18 cellular contexts compared by ENCODE assay signal in genomic region chr5:120372899-120373298, GRCh38.
"Had no signal": no experiment of that assay in that cellular context is flagged by ENCODE, and none has a peak within 500 bp of the region (broad histone marks: within the 10 kb centered on the region; RNA-seq: fewer than 3 reads in every experiment).

No MANE protein-coding gene starts in this region.

- H3K9me3 ChIP-seq: esophagus squamous epithelium, ovary, prostate gland, upper lobe of left lung had no signal

- ATAC-seq: activated T-cell treated with anti-CD3 and anti-CD28 coated beads, Interleukin-2, amount 50 U/mL, for 72 hours; left lung; natural killer cell; stimulated activated naive CD8-positive, alpha-beta T cell treated with anti-CD3 and anti-CD28 coated beads, Interleukin-15, Interleukin-2, amounts not matched to agents 100 U/mL and 50 U/mL, for 24 hours had no signal

- H3K36me3 ChIP-seq: esophagus squamous epithelium, left lung, ovary, prostate gland, upper lobe of left lung had no signal

- H3K4me3 ChIP-seq: coronary artery, esophagus squamous epithelium, left lung, ovary, prostate gland, upper lobe of left lung had no signal

- H3K27ac ChIP-seq: coronary artery, esophagus squamous epithelium, left lung, ovary, prostate gland, upper lobe of left lung had no signal

- H3K4me1 ChIP-seq: left lung, prostate gland, upper lobe of left lung had no signal

- H3K27me3 ChIP-seq: esophagus squamous epithelium, left lung, ovary, upper lobe of left lung had no signal

- DNase-seq: activated CD4-positive, alpha-beta memory T cell treated with anti-CD3 and anti-CD28 coated beads, Interleukin-2, amount 10 ng/mL, durations not matched to agents 7 days and 5 days; activated CD4-positive, alpha-beta T cell treated with anti-CD3 and anti-CD28 coated beads, Interleukin-2, amount 10 ng/mL, durations not matched to agents 24 days and 14 days; activated effector memory CD4-positive, alpha-beta T cell treated with Interleukin-2 at 50 U/mL for 16 hours; activated naive CD4-positive, alpha-beta T cell treated with anti-CD3 and anti-CD28 coated beads, Interleukin-2, amount 10 ng/mL, durations not matched to agents 7 days and 5 days; activated T-cell treated with anti-CD3 and anti-CD28 coated beads, Interleukin-2, amount 50 U/mL, for 72 hours; amygdala; endodermal cell; esophagus squamous epithelium; hippocampal formation; kidney glomerular epithelial cell; left lung; natural killer cell; ovary; stimulated activated CD4-positive, alpha-beta T cell treated with anti-CD3 and anti-CD28 coated beads, Interleukin-4, amount 100 ng/mL, for 4 hours; stimulated activated naive CD8-positive, alpha-beta T cell treated with anti-CD3 and anti-CD28 coated beads, Interleukin-15, Interleukin-2, amounts not matched to agents 100 U/mL and 50 U/mL, for 24 hours; upper lobe of left lung had no signal
